Comparison of ENCODE assay signal across 8 cellular contexts in genomic region chr21:44872266-44872567, GRCh38. TPM values are rescaled to one million over a fixed set of nuclear protein-coding genes. Genes with fewer than 3 reads are reported as not detected.
DNase-seq lines count a peak whose midpoint lies in the region; ATAC-seq and TF ChIP-seq lines count a peak whose summit lies in the region.

No MANE protein-coding gene starts in this region.

- peaks cover 64% of the 10 kb centered on the region for H3K4me1 Mint-ChIP-seq in activated B cell treated with CpG ODN at 0.5 μM for 24 hours

- H3K27me3 ChIP-seq in HAP-1 (ENCODE audit: low read depth) = no peaks in the 10 kb centered on the region
- H3K27me3 ChIP-seq in iPS DF 6.9 (ENCODE audit: control insufficient read depth, insufficient read depth, low read length) = peaks cover 1% of the 10 kb centered on the region; the same call in 1 of the 2 replicates
- no peaks in the 10 kb centered on the region for H3K27me3 ChIP-seq in smooth muscle cell (ENCODE audit: low read depth)

- H3K27ac Mint-ChIP-seq in activated B cell treated with CpG ODN at 0.5 μM for 24 hours = peak overlapping the region; percentile 50

- H3K36me3 ChIP-seq in HAP-1 (replicated peaks) (no peaks in the 10 kb centered on the region), iPS DF 6.9 (ENCODE audit: control insufficient read depth, insufficient read depth, low read length) (no peaks in the 10 kb centered on the region), smooth muscle cell (ENCODE audit: low read depth) (no peaks in the 10 kb centered on the region)

- H3K27ac ChIP-seq in iPS DF 6.9 (ENCODE audit: low read length) (no peak overlapping the region), smooth muscle cell (ENCODE audit: low read depth) (peak overlapping the region; percentile 96)

- H3K4me3 ChIP-seq in HAP-1 = peak overlapping the region; percentile 76
- peak overlapping the region; percentile 94; the same call in 1 of the 2 replicates for H3K4me3 ChIP-seq in iPS DF 6.9 (ENCODE audit: low read length)
- H3K4me3 ChIP-seq in smooth muscle cell = peak overlapping the region; percentile 94

- no peaks in the 10 kb centered on the region for H3K9me3 Mint-ChIP-seq in activated B cell treated with CpG ODN at 0.5 μM for 24 hours

- no CpG with 5 or more reads among the region's 3 CpGs for WGBS in iPS DF 6.9 (ENCODE audit: insufficient coverage, insufficient read length)
- WGBS in smooth muscle cell (ENCODE audit: low lambda C conversion rate) = 28% methylated on average over 3 of the region's 3 CpGs

- peak overlapping the region; percentile 67 for H3K9ac ChIP-seq in smooth muscle cell (ENCODE audit: low read depth)

- intact Hi-C loops in activated B cell treated with CpG ODN at 0.5 μM for 24 hours (cut with micrococcal nuclease) = loop anchor here (10.0 kb wide), 2 partner anchors 357 to 773 kb away; partner anchors contain the start of gene PCBP3

- peaks cover 53% of the 10 kb centered on the region for H3K79me2 ChIP-seq in smooth muscle cell (ENCODE audit: low read depth)

- DNase-seq in HAP-1 (ENCODE audit: low spot score in 2 of 2) (no peak), activated B cell treated with CpG ODN at 0.5 μM for 24 hours (no peak), iPS DF 6.9 (ENCODE audit: low read depth, low spot score) (no peak), smooth muscle cell (lab: John Stamatoyannopoulos, UW; ENCODE audit: unreplicated experiment) (no peak)
- DNase-seq in stimulated activated naive CD4-positive, alpha-beta T cell (lab: John Stamatoyannopoulos, UW) = no peak
- DNase-seq in activated CD4-positive, alpha-beta T cell treated with anti-CD3 and anti-CD28 coated beads for 1 hour = no peak

- H4K20me1 ChIP-seq in smooth muscle cell (ENCODE audit: low read depth) = peaks cover 57% of the 10 kb centered on the region

- H3K36me3 Mint-ChIP-seq in activated B cell treated with CpG ODN at 0.5 μM for 24 hours (ENCODE audit: low read depth) = peaks cover 6% of the 10 kb centered on the region

- POLR2A ChIA-PET in activated B cell treated with CpG ODN at 0.5 μM for 24 hours (lab: Charles Lee) = interaction anchor here (0.5 to 3.3 kb wide), 9 partner anchors 10 to 1381 kb away, joined by 3 to 19 read pairs (median 5); partner anchors contain the start of gene SLX9

- no peak overlapping the region for H2AFZ ChIP-seq in smooth muscle cell (ENCODE audit: low read depth)

- H3K4me3 Mint-ChIP-seq in activated B cell treated with CpG ODN at 0.5 μM for 24 hours = peak overlapping the region; percentile 87

- no peaks in the 10 kb centered on the region for H3K27me3 Mint-ChIP-seq in activated B cell treated with CpG ODN at 0.5 μM for 24 hours

- no peak for TF ChIP-seq CTCF in activated B cell treated with CpG ODN at 0.5 μM for 24 hours (IDR thresholded peaks at IDR 0.05)
- TF ChIP-seq CTCF in smooth muscle cell (IDR thresholded peaks at IDR 0.05; ENCODE audit: borderline replicate concordance, insufficient read depth, poor library complexity, severe bottlenecking) = no peak

- CTCF ChIA-PET in activated B cell treated with CpG ODN at 0.5 μM for 24 hours (lab: Charles Lee) = interaction anchor here (2.2 kb wide), 1 partner anchor 79 kb away, joined by 5 read pairs; no protein-coding TSS in a partner anchor

- H3K4me2 ChIP-seq in smooth muscle cell = peak overlapping the region; percentile 97

- H3K9me3 ChIP-seq in HAP-1 (peaks cover 9% of the 10 kb centered on the region; the same call in 1 of the 2 replicates), iPS DF 6.9 (ENCODE audit: control insufficient read depth, insufficient read depth, low read length) (no peaks in the 10 kb centered on the region), smooth muscle cell (replicated peaks; ENCODE audit: low read depth) (no peaks in the 10 kb centered on the region)

- in situ Hi-C loops in HAP-1 (cut with MboI; ENCODE audit: low sequenced_read_pairs) = no loop called here

- peaks cover 14% of the 10 kb centered on the region for H3K4me1 ChIP-seq in HAP-1
- H3K4me1 ChIP-seq in iPS DF 6.9 (ENCODE audit: control insufficient read depth, insufficient read depth, low read length) = peaks cover 3% of the 10 kb centered on the region; the same call in 1 of the 2 replicates
- H3K4me1 ChIP-seq in smooth muscle cell (ENCODE audit: low read depth) = peaks cover 37% of the 10 kb centered on the region

- no peak for ATAC-seq in activated B cell treated with CpG ODN at 0.5 μM for 24 hours (ENCODE audit: low read depth)
- no peak for ATAC-seq in GM21423 (IDR thresholded peaks at IDR 0.05; ENCODE audit: unreplicated experiment)
- no peak for ATAC-seq in HG03571 (IDR thresholded peaks at IDR 0.05; ENCODE audit: unreplicated experiment)

- H3F3A ChIP-seq in smooth muscle cell (ENCODE audit: low read depth) = peaks cover 30% of the 10 kb centered on the region

RNA-seq across cellular contexts. Expression of gene PTTG1IP, which starts 1.3 kb away (rescaled TPM):
- total RNA-seq in activated B cell treated with CpG ODN at 0.5 μM for 24 hours (35.3 and 36.6 TPM in 2 replicates), smooth muscle cell (331 and 369 TPM in 2 replicates)
- polyA plus RNA-seq in smooth muscle cell = 314 and 340 TPM in 2 replicates

RNA-seq across cellular contexts. Expression of gene ITGB2, which starts 48.5 kb away (rescaled TPM):
- total RNA-seq in activated B cell treated with CpG ODN at 0.5 μM for 24 hours = 124 and 131 TPM in 2 replicates
- total RNA-seq in smooth muscle cell = 0.18 TPM in 1 of 2 replicates, not detected in the other
- polyA plus RNA-seq in smooth muscle cell = 0.86 and 1.0 TPM in 2 replicates

RNA-seq across cellular contexts. Expression of gene SUMO3, which starts 54.4 kb away (rescaled TPM):
- total RNA-seq in activated B cell treated with CpG ODN at 0.5 μM for 24 hours (63.2 and 66.0 TPM in 2 replicates), smooth muscle cell (82.8 and 87.9 TPM in 2 replicates)
- polyA plus RNA-seq in smooth muscle cell = 116 and 124 TPM in 2 replicates

Comparison
In these comparisons a context has a peak if more than half of its experiments do, and no peak if none do; other contexts are left out.
1. RNA of gene ITGB2, which starts 48.5 kb away (total RNA-seq): 124 to 131 TPM in activated B cell treated with CpG ODN at 0.5 μM for 24 hours; 0.18 TPM in smooth muscle cell; every median in the first group is over 100 times any median in the second.
2. Peak in every context shown above with its lines, with median percentiles within 50 percentile points of each other: H3K4me3 ChIP-seq.